In genomic region chr3:65114041-65114440, GRCh38 we compare ENCODE assay signal across 35 cellular contexts.
"Had no signal": no experiment of that assay in that cellular context is flagged by ENCODE, and none has a peak within 500 bp of the region (broad histone marks: within the 10 kb centered on the region; RNA-seq: fewer than 3 reads in every experiment).

No MANE protein-coding gene starts in this region.

- H3K4me1 Mint-ChIP-seq: activated B cell treated with CpG ODN at 0.5 μM for 24 hours; activated CD4-positive, alpha-beta T cell treated with anti-CD3 and anti-CD28 coated beads, Interleukin-2, amount 10 ng/mL, durations not matched to agents 24 days and 14 days; activated naive CD8-positive, alpha-beta T cell treated with anti-CD3 and anti-CD28 coated beads for 36 hours; activated T-helper 17 cell treated with anti-CD3 and anti-CD28 coated beads, Interleukin-2, amount 50 U/mL, for 72 hours had no signal

- H3K36me3 Mint-ChIP-seq: activated CD4-positive, alpha-beta memory T cell treated with anti-CD3 and anti-CD28 coated beads for 36 hours; activated naive CD8-positive, alpha-beta T cell treated with anti-CD3 and anti-CD28 coated beads for 36 hours had no signal

- H3K4me1 ChIP-seq: adrenal gland, body of pancreas, breast epithelium had no signal

- H3K27me3 Mint-ChIP-seq: activated B cell treated with CpG ODN at 0.5 μM for 24 hours; activated CD4-positive, alpha-beta memory T cell treated with anti-CD3 and anti-CD28 coated beads for 36 hours; activated CD4-positive, alpha-beta T cell treated with anti-CD3 and anti-CD28 coated beads, Interleukin-2, amount 10 ng/mL, durations not matched to agents 24 days and 14 days; activated CD8-positive, alpha-beta T cell treated with anti-CD3 and anti-CD28 coated beads for 36 hours; activated naive CD8-positive, alpha-beta T cell treated with anti-CD3 and anti-CD28 coated beads for 36 hours; activated T-helper 17 cell treated with anti-CD3 and anti-CD28 coated beads, Interleukin-2, amount 50 U/mL, for 72 hours had no signal

- H3K4me3 Mint-ChIP-seq: activated B cell treated with CpG ODN at 0.5 μM for 24 hours; activated CD4-positive, alpha-beta memory T cell treated with anti-CD3 and anti-CD28 coated beads for 36 hours; activated CD4-positive, alpha-beta T cell treated with anti-CD3 and anti-CD28 coated beads, Interleukin-2, amount 10 ng/mL, durations not matched to agents 24 days and 14 days; activated CD8-positive, alpha-beta T cell treated with anti-CD3 and anti-CD28 coated beads for 36 hours; activated naive CD4-positive, alpha-beta T cell treated with anti-CD3 and anti-CD28 coated beads for 36 hours; activated naive CD8-positive, alpha-beta T cell treated with anti-CD3 and anti-CD28 coated beads for 36 hours; activated T-cell treated with anti-CD3 and anti-CD28 coated beads, Interleukin-2, amount 50 U/mL, for 4 hours; activated T-cell treated with anti-CD3 and anti-CD28 coated beads, Interleukin-2, amount 50 U/mL, for 72 hours; activated T-helper 1 cell treated with anti-CD3 and anti-CD28 coated beads, Interleukin-12 subunit alpha, Interleukin-12 subunit beta, Interleukin-2, Interleukin-4 antibody, amounts not matched to agents 30 ng/mL and 10 ng/mL and 1 ng/mL, durations not matched to agents 14 hours and 24 hours and 36 hours; activated T-helper 17 cell treated with anti-CD3 and anti-CD28 coated beads, Interleukin-2, amount 50 U/mL, for 72 hours; T-helper 1 cell treated with Interleukin-12 subunit alpha and Interleukin-12 subunit beta and Interleukin-4 antibody, amounts not matched to agents 30 μg/mL and 1 μg/mL, for 36 hours; T-helper 2 cell treated with Interferon-gamma antibody and Interleukin-4, amounts not matched to agents 5 μg/mL and 100 μg/mL, for 36 hours had no signal

- H3K27me3 ChIP-seq: adrenal gland, body of pancreas, brain microvascular endothelial cell, breast epithelium had no signal

- DNase-seq: activated B cell treated with CpG ODN at 0.5 μM for 24 hours; activated CD4-positive, alpha-beta memory T cell treated with anti-CD3 and anti-CD28 coated beads for 36 hours; activated CD4-positive, alpha-beta T cell treated with anti-CD3 and anti-CD28 coated beads for 4 hours; activated CD4-positive, alpha-beta T cell treated with anti-CD3 and anti-CD28 coated beads, Interleukin-2, amount 10 ng/mL, durations not matched to agents 24 days and 14 days; activated CD4-positive, alpha-beta T cell treated with anti-CD3 and anti-CD28 coated beads, Interleukin-2, amount 50 U/mL, for 1 hour; activated CD4-positive, alpha-beta T cell treated with anti-CD3 and anti-CD28 coated beads, Interleukin-2, amount 50 U/mL, for 4 hours; activated CD4-positive, CD25-positive, alpha-beta regulatory T cell treated with anti-CD3 and anti-CD28 coated beads, Interleukin-2, amount 50 U/mL, for 72 hours; activated CD8-positive, alpha-beta memory T cell treated with anti-CD3 and anti-CD28 coated beads, Interleukin-2, amount 50 U/mL, for 4 hours; activated CD8-positive, alpha-beta T cell treated with anti-CD3 and anti-CD28 coated beads for 36 hours; activated effector memory CD4-positive, alpha-beta T cell treated with anti-CD3 and anti-CD28 coated beads, Interleukin-2, amount 50 U/mL, for 16 hours; activated gamma-delta T cell treated with Interleukin-2 at 50 U/mL for 16 hours; activated naive CD4-positive, alpha-beta T cell; activated naive CD4-positive, alpha-beta T cell treated with anti-CD3 and anti-CD28 coated beads for 36 hours; activated naive CD4-positive, alpha-beta T cell treated with anti-CD3 and anti-CD28 coated beads, Interleukin-2, amount 50 U/mL, for 16 hours; activated naive CD8-positive, alpha-beta T cell treated with anti-CD3 and anti-CD28 coated beads for 36 hours; activated T-cell treated with anti-CD3 and anti-CD28 coated beads for 4 hours; activated T-cell treated with anti-CD3 and anti-CD28 coated beads, Interleukin-2, amount 50 U/mL, for 1 hour; activated T-cell treated with anti-CD3 and anti-CD28 coated beads, Interleukin-2, amount 50 U/mL, for 4 hours; activated T-cell treated with anti-CD3 and anti-CD28 coated beads, Interleukin-2, amount 50 U/mL, for 72 hours; adrenal gland; amniotic stem cell; aorta; body of pancreas; brain microvascular endothelial cell; central memory CD4-positive, alpha-beta T cell; T-helper 1 cell; T-helper 2 cell; T-helper 9 cell had no signal

- H3K36me3 ChIP-seq: adrenal gland, brain microvascular endothelial cell, breast epithelium had no signal

- H3K4me3 ChIP-seq: adrenal gland, body of pancreas, breast epithelium had no signal

- H3K9me3 ChIP-seq: adrenal gland, body of pancreas, breast epithelium had no signal

- H3K27ac ChIP-seq: adrenal gland, body of pancreas, brain microvascular endothelial cell, breast epithelium, VCaP had no signal

- H3K27ac Mint-ChIP-seq: activated B cell treated with CpG ODN at 0.5 μM for 24 hours; activated CD4-positive, alpha-beta memory T cell treated with anti-CD3 and anti-CD28 coated beads for 36 hours; activated CD4-positive, alpha-beta T cell treated with anti-CD3 and anti-CD28 coated beads, Interleukin-2, amount 10 ng/mL, durations not matched to agents 24 days and 14 days; activated CD8-positive, alpha-beta T cell treated with anti-CD3 and anti-CD28 coated beads for 36 hours; activated naive CD4-positive, alpha-beta T cell treated with anti-CD3 and anti-CD28 coated beads for 36 hours; activated naive CD4-positive, alpha-beta T cell treated with anti-CD3 and anti-CD28 coated beads, Interleukin-2, amount 50 U/mL, for 72 hours; activated naive CD8-positive, alpha-beta T cell treated with anti-CD3 and anti-CD28 coated beads for 36 hours; activated T-cell treated with anti-CD3 and anti-CD28 coated beads, Interleukin-2, amount 50 U/mL, for 72 hours; activated T-helper 1 cell treated with anti-CD3 and anti-CD28 coated beads, Interleukin-12 subunit alpha, Interleukin-12 subunit beta, Interleukin-2, Interleukin-4 antibody, amounts not matched to agents 30 ng/mL and 10 ng/mL and 1 ng/mL, durations not matched to agents 14 hours and 24 hours and 36 hours; activated T-helper 17 cell treated with anti-CD3 and anti-CD28 coated beads, Interleukin-2, amount 50 U/mL, for 72 hours; T-helper 1 cell treated with Interleukin-12 subunit alpha and Interleukin-12 subunit beta and Interleukin-4 antibody, amounts not matched to agents 30 μg/mL and 1 μg/mL, for 36 hours; T-helper 2 cell treated with Interferon-gamma antibody and Interleukin-4, amounts not matched to agents 5 μg/mL and 100 μg/mL, for 36 hours had no signal
